Comparison of ENCODE assay signal across 29 cellular contexts in genomic region chr5:162485666-162486292, GRCh38.
DNase-seq lines count a peak whose midpoint lies in the region; ATAC-seq, FAIRE-seq and TF ChIP-seq lines count a peak whose summit lies in the region.
"Had no signal": no experiment of that assay in that cellular context is flagged by ENCODE, and none has a peak within 500 bp of the region (broad histone marks: within the 10 kb centered on the region; RNA-seq: fewer than 3 reads in every experiment).

No MANE protein-coding gene starts in this region.

- no peak overlapping the region for H3K4me3 ChIP-seq in GM12878
- H3K4me3 ChIP-seq: dorsolateral prefrontal cortex, heart right ventricle, pancreas, skin epidermis had no signal

- H3K9ac ChIP-seq in GM12878 (ENCODE audit: control insufficient read depth, insufficient read depth, low read length): no peak overlapping the region

- no peaks in the 10 kb centered on the region for H3K9me3 Mint-ChIP-seq in mesothelial cell of epicardium
- H3K9me3 Mint-ChIP-seq: brain, nephron had no signal

- H3K79me2 ChIP-seq in GM12878 (ENCODE audit: control insufficient read depth, insufficient read depth, low read length): no peaks in the 10 kb centered on the region

- H3K27ac Mint-ChIP-seq in mesothelial cell of epicardium: no peak overlapping the region
- H3K27ac Mint-ChIP-seq: activated CD4-positive, alpha-beta memory T cell treated with anti-CD3 and anti-CD28 coated beads, Interleukin-2, amount 10 ng/mL, durations not matched to agents 7 days and 5 days; activated naive CD4-positive, alpha-beta T cell treated with anti-CD3 and anti-CD28 coated beads for 36 hours; CD8-positive, alpha-beta memory T cell; nephron; T-helper 17 cell had no signal

- H3K36me3 ChIP-seq in GM12878 (ENCODE audit: control insufficient read depth in 2 of 2, insufficient read depth in 2 of 2, low read length in 1 of 2): no peaks in the 10 kb centered on the region
- H3K36me3 ChIP-seq: heart right ventricle, pancreas had no signal

- WGBS in GM12878 (ENCODE audit: insufficient coverage, insufficient replicate concordance, low lambda C conversion rate, missing lambda C conversion rate): 32% methylated on average over 8 of the region's 8 CpGs

- FAIRE-seq in GM12878 (lab: Jason Lieb, UNC): no peak
- no peak for FAIRE-seq in RCC 7860 (lab: Jason Lieb, UNC)
- FAIRE-seq: frontal cortex, GM12891, pancreas had no signal

- no peak overlapping the region for H3K4me2 ChIP-seq in GM12878 (ENCODE audit: control insufficient read depth, insufficient read depth)

- no peak for TF ChIP-seq POLR2A in GM12878 (IDR thresholded peaks at IDR 0.05; ENCODE audit: low read depth, low read length)

- TF ChIP-seq RAD21 in GM12878 (IDR thresholded peaks at IDR 0.05; ENCODE audit: insufficient read depth, low read depth, low read length): no peak

- RAD21 ChIA-PET in GM12878 (lab: Charles Lee; ENCODE audit: unreplicated experiment): no interaction called here

- no peaks in the 10 kb centered on the region for H3K27me3 Mint-ChIP-seq in mesothelial cell of epicardium (ENCODE audit: low read depth)
- H3K27me3 Mint-ChIP-seq: activated CD4-positive, alpha-beta memory T cell treated with anti-CD3 and anti-CD28 coated beads, Interleukin-2, amount 10 ng/mL, durations not matched to agents 7 days and 5 days; brain; CD8-positive, alpha-beta memory T cell; T-helper 17 cell had no signal

- H2AFZ ChIP-seq in GM12878 (ENCODE audit: control insufficient read depth, low read depth, low read length): no peak overlapping the region

- no peak overlapping the region for H3K4me3 Mint-ChIP-seq in mesothelial cell of epicardium
- H3K4me3 Mint-ChIP-seq: activated CD4-positive, alpha-beta memory T cell treated with anti-CD3 and anti-CD28 coated beads, Interleukin-2, amount 10 ng/mL, durations not matched to agents 7 days and 5 days; activated naive CD4-positive, alpha-beta T cell treated with anti-CD3 and anti-CD28 coated beads for 36 hours; brain; CD8-positive, alpha-beta memory T cell; nephron; T-helper 17 cell had no signal

- no peak overlapping the region for H3K27ac ChIP-seq in GM12878 (ENCODE audit: control insufficient read depth, insufficient read depth)
- H3K27ac ChIP-seq: dorsolateral prefrontal cortex, heart right ventricle, pancreas, skin epidermis had no signal

- no peaks in the 10 kb centered on the region for H3K27me3 ChIP-seq in GM12878 (replicated peaks in 1 of 2; ENCODE audit: control insufficient read depth in 2 of 2, insufficient read depth in 2 of 2, low read length in 1 of 2)
- H3K27me3 ChIP-seq: dorsolateral prefrontal cortex, heart right ventricle, pancreas had no signal

- H3K4me1 Mint-ChIP-seq in mesothelial cell of epicardium: no peaks in the 10 kb centered on the region
- H3K4me1 Mint-ChIP-seq: activated CD4-positive, alpha-beta memory T cell treated with anti-CD3 and anti-CD28 coated beads, Interleukin-2, amount 10 ng/mL, durations not matched to agents 7 days and 5 days; CD8-positive, alpha-beta memory T cell; T-helper 17 cell had no signal

- intact Hi-C loops in GM12878 (cut with micrococcal nuclease; ENCODE audit: unreplicated experiment): no loop called here

- SMC1A ChIA-PET in GM12878 (lab: Charles Lee; ENCODE audit: uncharacterized antibody, unreplicated experiment): interaction anchor here (0.6 kb wide), 1 partner anchor 11 kb away, joined by 4 read pairs; no protein-coding TSS in a partner anchor

- DNase-seq in DMS53 (lab: John Stamatoyannopoulos, UW): peak; percentile 97
- peak; percentile 66 for DNase-seq in NCI-H524 treated with DMSO at 0.1 percent for 48 hours (lab: John Stamatoyannopoulos, UW)
- no peak for DNase-seq in GM12878 (ENCODE audit: low read depth, low spot score)
- peak; percentile 16 for DNase-seq in myocyte (ENCODE audit: low read depth)
- DNase-seq in RCC 7860 (ENCODE audit: low spot score): no peak
- no peak for DNase-seq in mesothelial cell of epicardium (ENCODE audit: low spot score in 2 of 2, unreplicated experiment in 2 of 2)
- DNase-seq: activated CD4-positive, alpha-beta memory T cell treated with anti-CD3 and anti-CD28 coated beads, Interleukin-2, amount 10 ng/mL, durations not matched to agents 7 days and 5 days; activated CD4-positive, CD25-positive, alpha-beta regulatory T cell treated with anti-CD3 and anti-CD28 coated beads, Interleukin-2, amount 50 U/mL, for 72 hours; activated CD8-positive, alpha-beta memory T cell treated with anti-CD3 and anti-CD28 coated beads, Interleukin-2, amount 50 U/mL, for 4 hours; activated naive CD4-positive, alpha-beta T cell treated with anti-CD3 and anti-CD28 coated beads for 36 hours; CD8-positive, alpha-beta memory T cell; cerebellar nuclear complex; DMS 273 treated with DMSO at 0.1 percent for 48 hours; dorsolateral prefrontal cortex; HCEC 1CT; heart right ventricle; Karpas-422; NCI-H2029 treated with DMSO at 0.1 percent for 48 hours; NCI-H2227 treated with DMSO at 0.1 percent for 48 hours; NCI-H69; pancreas; stimulated activated naive CD4-positive, alpha-beta T cell treated with Interleukin-2 at 50 U/mL for 16 hours; T-helper 17 cell had no signal

- no peaks in the 10 kb centered on the region for H3K36me3 Mint-ChIP-seq in mesothelial cell of epicardium
- H3K36me3 Mint-ChIP-seq: brain; CD8-positive, alpha-beta memory T cell had no signal

- H4K20me1 ChIP-seq in GM12878 (ENCODE audit: control insufficient read depth, insufficient read depth): no peaks in the 10 kb centered on the region

- TF ChIP-seq EP300 in GM12878 (IDR thresholded peaks at IDR 0.05; ENCODE audit: borderline replicate concordance in 1 of 2, control insufficient read depth in 1 of 2, low read depth in 2 of 2, low read length in 2 of 2): no peak

- H3K9me3 ChIP-seq in GM12878 (replicated peaks; ENCODE audit: control insufficient read depth, insufficient read depth, low read length): no peaks in the 10 kb centered on the region
- H3K9me3 ChIP-seq: heart right ventricle, pancreas had no signal

- in situ Hi-C loops in GM12878 (cut with MboI): no loop called here

- CTCF ChIA-PET in GM12878 (lab: Yijun Ruan, JAX): interaction anchor here (0.5 to 0.7 kb wide), 2 partner anchors 10 to 919 kb away, joined by 3 read pairs; no protein-coding TSS in a partner anchor

- no TSS peak for BruUV-seq in GM12878 (replicated peaks; lab: Mats Ljungman, UMichigan)

- POLR2A ChIA-PET in GM12878 (lab: Charles Lee): interaction anchor here (0.6 kb wide), 1 partner anchor 50 kb away, joined by 3 read pairs; no protein-coding TSS in a partner anchor

- TF ChIP-seq CTCF in GM12878 (IDR thresholded peaks at IDR 0.05 in 2 of 3, conservative IDR thresholded peaks at IDR 0.05 in 1 of 3; ENCODE audit: control insufficient read depth in 2 of 3, extremely low read depth in 1 of 3, insufficient read depth in 1 of 3, low read depth in 3 of 3, low read length in 3 of 3): no peak
- no peak for TF ChIP-seq CTCF in mesothelial cell of epicardium (IDR thresholded peaks at IDR 0.05; ENCODE audit: unreplicated experiment)

- peak; percentile 46 for ATAC-seq in GM12878
- no peak for ATAC-seq in HG02885 (IDR thresholded peaks at IDR 0.05; ENCODE audit: poor library complexity, unreplicated experiment)
- ATAC-seq: heart right ventricle, pancreas, T-helper 17 cell had no signal

- H3K4me1 ChIP-seq in GM12878 (ENCODE audit: control insufficient read depth, insufficient read depth, low read length): no peaks in the 10 kb centered on the region
- H3K4me1 ChIP-seq: heart right ventricle, pancreas had no signal

TF ChIP-seq in GM12878, 131 proteins besides CTCF, POLR2A, EP300 and RAD21 (continues in another document):
- TF ChIP-seq CBFB (IDR thresholded peaks at IDR 0.05; ENCODE audit: low read depth) (no peak), ZNF622 (IDR thresholded peaks at IDR 0.05) (no peak), STAT3 (IDR thresholded peaks at IDR 0.05; ENCODE audit: low read depth, low read length) (no peak), PBX3 (IDR thresholded peaks at IDR 0.05; ENCODE audit: insufficient replicate concordance, low read depth, low read length) (no peak), SP1 (IDR thresholded peaks at IDR 0.05; ENCODE audit: low read depth, low read length) (no peak), RCOR1 (conservative IDR thresholded peaks at IDR 0.05; ENCODE audit: low read depth, low read length) (no peak), CEBPB (IDR thresholded peaks at IDR 0.05; ENCODE audit: borderline replicate concordance in 1 of 2, low read depth in 2 of 2, low read length in 2 of 2) (no peak), CHD1 (IDR thresholded peaks at IDR 0.05; ENCODE audit: low read depth, low read length) (no peak), E2F4 (IDR thresholded peaks at IDR 0.05; ENCODE audit: low read depth, low read length) (no peak), JUNB (IDR thresholded peaks at IDR 0.05) (no peak), RELB (IDR thresholded peaks at IDR 0.05; ENCODE audit: low read depth) (no peak)

Comparison
In these comparisons a context has a peak if more than half of its experiments do, and no peak if none do; other contexts are left out.
1. DNase-seq: peak in DMS53 (single experiment), NCI-H524 treated with DMSO at 0.1 percent for 48 hours (single experiment) and myocyte (single experiment); none in GM12878 (single experiment), RCC 7860 (single experiment) and mesothelial cell of epicardium (0 of 2).